Comparison of ENCODE assay signal across 1 cellular context in genomic region chr4:88753658-88754431, GRCh38.
TF ChIP-seq lines count a peak whose summit lies in the region.

No MANE protein-coding gene starts in this region.

TF ChIP-seq in HepG2, 621 proteins besides CTCF, POLR2A, EP300 and RAD21 (continued from another document):
- TF ChIP-seq ATF2 (CRISPR knock-in tag; IDR thresholded peaks at IDR 0.05), result no peak
- TF ChIP-seq NR2F1 (CRISPR knock-in tag; IDR thresholded peaks at IDR 0.05), result 0 out of 4 replicates have a peak, but pooled peaks of 1 of the 2 experiments have one; percentile 24
- TF ChIP-seq ZGPAT (CRISPR knock-in tag; IDR thresholded peaks at IDR 0.05), result 0 out of 2 replicates have a peak, but pooled peaks have one; percentile 57
- peak; percentile 52; the same call in 1 of the 2 replicates for TF ChIP-seq HOMEZ (CRISPR knock-in tag; IDR thresholded peaks at IDR 0.05; ENCODE audit: low read depth)
- TF ChIP-seq FOXO1 (CRISPR knock-in tag; IDR thresholded peaks at IDR 0.05), result peak; percentile 11; the same call in 1 of the 2 replicates
- TF ChIP-seq NCOA2 (CRISPR knock-in tag; IDR thresholded peaks at IDR 0.05), result peak; percentile 69
- peak; percentile 84 for TF ChIP-seq HNF4A (CRISPR knock-in tag; IDR thresholded peaks at IDR 0.05)
- TF ChIP-seq FOXP1 (IDR thresholded peaks at IDR 0.05), result no peak
- TF ChIP-seq FOXP1 (CRISPR knock-in tag; IDR thresholded peaks at IDR 0.05), result 0 out of 2 replicates have a peak, but pooled peaks have one; percentile 22
- TF ChIP-seq ARID5B (CRISPR knock-in tag; IDR thresholded peaks at IDR 0.05), result peak; percentile 80
- peak; percentile 52; the same call in 1 of the 2 replicates for TF ChIP-seq CEBPG (CRISPR knock-in tag; IDR thresholded peaks at IDR 0.05)
- TF ChIP-seq NR2F6 (IDR thresholded peaks at IDR 0.05), result peak; percentile 55; the same call in 1 of the 2 replicates
- 0 out of 2 replicates have a peak, but pooled peaks have one; percentile 41 for TF ChIP-seq NR2F6 (CRISPR knock-in tag; IDR thresholded peaks at IDR 0.05)
- TF ChIP-seq ZNF18 (CRISPR knock-in tag; IDR thresholded peaks at IDR 0.05; ENCODE audit: insufficient replicate concordance), result peak; percentile 47
- peak; percentile 72 for TF ChIP-seq GATAD2A (CRISPR knock-in tag; IDR thresholded peaks at IDR 0.05)
- peak; percentile 83 for TF ChIP-seq PPARG (CRISPR knock-in tag; conservative IDR thresholded peaks at IDR 0.05)
- peak; percentile 39; the same call in 1 of the 2 replicates for TF ChIP-seq MIER3 (CRISPR knock-in tag; IDR thresholded peaks at IDR 0.05; ENCODE audit: borderline replicate concordance)
- TF ChIP-seq KDM6A (CRISPR knock-in tag; IDR thresholded peaks at IDR 0.05; ENCODE audit: low read depth), result peak; percentile 80
- peak; percentile 16; the same call in 1 of the 2 replicates for TF ChIP-seq TFE3 (CRISPR knock-in tag; IDR thresholded peaks at IDR 0.05)
- TF ChIP-seq ZNF788 (CRISPR knock-in tag; IDR thresholded peaks at IDR 0.05; ENCODE audit: borderline replicate concordance), result no peak
